Comparison of ENCODE assay signal across 8 cellular contexts in the genomic region with DNA sequence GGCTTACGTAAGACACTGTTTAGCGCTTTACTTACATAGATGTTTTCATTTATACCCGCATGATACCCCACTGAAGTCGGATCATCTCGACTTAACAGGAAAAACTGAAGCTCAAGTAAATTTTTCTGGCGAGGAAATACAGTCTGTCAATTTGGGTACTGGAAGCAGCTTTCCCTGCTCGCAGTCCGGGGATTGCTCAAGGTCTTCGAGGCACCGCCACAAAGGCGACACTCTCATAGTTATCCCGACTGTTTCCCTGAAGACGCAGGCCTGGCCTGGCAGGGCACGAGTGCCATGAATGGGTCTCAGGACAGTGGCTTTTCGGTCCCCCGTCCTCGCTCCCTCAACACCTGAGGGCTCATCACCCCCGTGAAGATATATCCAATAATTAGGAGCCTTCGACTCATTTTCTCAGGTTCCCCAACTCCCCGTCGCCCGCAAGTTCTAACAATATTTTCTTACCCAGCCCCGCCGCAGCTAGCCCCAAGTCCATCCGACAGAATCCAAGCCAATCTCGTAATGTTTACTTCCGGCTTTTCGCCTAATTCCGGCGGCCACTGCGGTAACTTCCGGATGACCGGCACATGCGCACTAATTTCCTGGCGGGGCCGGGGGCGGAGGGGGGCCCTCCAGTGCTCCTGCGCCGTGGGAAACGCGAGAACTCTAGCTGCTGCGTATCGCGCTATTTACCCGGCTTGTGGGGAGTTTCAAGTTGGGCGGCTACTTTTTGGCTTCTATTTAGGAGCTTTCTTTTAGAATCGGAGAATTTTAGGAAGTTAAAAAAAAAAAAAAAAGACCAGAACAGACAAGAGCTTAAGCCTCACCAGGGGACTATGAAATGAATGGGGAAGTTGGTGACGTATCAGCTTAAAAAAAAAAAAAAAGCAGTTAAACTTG. TPM values are rescaled to one million over a fixed set of nuclear protein-coding genes. Genes with fewer than 3 reads are reported as not detected.
DNase-seq lines count a peak whose midpoint lies in the region; ATAC-seq and TF ChIP-seq lines count a peak whose summit lies in the region.

Gene SLU7 (minus strand): TSS at position 521 of the 897 bp plus-strand sequence. CDS start 3,787 bp downstream, outside the sequence.

- H3K4me3 ChIP-seq in CD8-positive, alpha-beta memory T cell (ENCODE audit: low read length): peak within 1 kb of the TSS; percentile 93

- H3K27ac ChIP-seq in CD8-positive, alpha-beta memory T cell (ENCODE audit: low read depth, low read length): peak within 1 kb of the TSS; percentile 91

- H3K4me1 ChIP-seq in CD8-positive, alpha-beta memory T cell (ENCODE audit: insufficient read depth, low read length): peaks cover 42% of the 10 kb centered on the region

- H3K4me1 Mint-ChIP-seq in CD8-positive, alpha-beta memory T cell: peaks cover 73 to 89% (median 89%) of the 10 kb centered on the region in 3 donors
- peaks cover 48 to 78% of the 10 kb centered on the region in 2 donors for H3K4me1 Mint-ChIP-seq in effector memory CD8-positive, alpha-beta T cell (ENCODE audit: low read depth in 2 of 2)
- H3K4me1 Mint-ChIP-seq in memory B cell: peaks cover 42% of the 10 kb centered on the region

- H3K36me3 ChIP-seq in CD8-positive, alpha-beta memory T cell (ENCODE audit: insufficient read depth, low read length): peaks cover 8% of the 10 kb centered on the region

- POLR2A ChIA-PET in CD8-positive, alpha-beta memory T cell (lab: Charles Lee): interaction anchor here (0.6 to 1.7 kb wide), 9 partner anchors 20 to 1210 kb away, joined by 3 to 7 read pairs (median 4); no protein-coding TSS in a partner anchor
- POLR2A ChIA-PET in activated CD8-positive, alpha-beta memory T cell treated with anti-CD3 and anti-CD28 coated beads for 36 hours (lab: Charles Lee): interaction anchor here (0.6 to 2.1 kb wide), 7 partner anchors 18 to 410 kb away, joined by 3 to 11 read pairs (median 7); partner anchors contain the start of gene TTC1

- peak; percentile 88 to 95 (median 90) for DNase-seq in CD8-positive, alpha-beta memory T cell
- DNase-seq in GM20000 (ENCODE audit: low spot score) (peak; percentile 90), HT-29 (ENCODE audit: low spot score) (peak; percentile 93), NOMO-1 (lab: John Stamatoyannopoulos, UW; ENCODE audit: unreplicated experiment in 2 of 2) (peak; percentile 92 to 95), memory B cell (ENCODE audit: low spot score in 2 of 2) (peak; percentile 91 to 95)
- peak; percentile 90 to 93 (median 90) for DNase-seq in effector memory CD8-positive, alpha-beta T cell
- DNase-seq in stimulated activated CD8-positive, alpha-beta memory T cell treated with anti-CD3 and anti-CD28 coated beads, Interleukin-12 subunit alpha, Interleukin-12 subunit beta, amount 100 ng/mL, for 24 hours (ENCODE audit: extremely low read depth): peak; percentile 85

- no peaks in the 10 kb centered on the region for H3K9me3 Mint-ChIP-seq in CD8-positive, alpha-beta memory T cell
- H3K9me3 Mint-ChIP-seq in effector memory CD8-positive, alpha-beta T cell: no peaks in the 10 kb centered on the region
- H3K9me3 Mint-ChIP-seq in memory B cell: no peaks in the 10 kb centered on the region

- CTCF ChIA-PET in CD8-positive, alpha-beta memory T cell (lab: Charles Lee): interaction anchor here (0.6 to 13.2 kb wide), 7 partner anchors 15 to 408 kb away, joined by 3 to 155 read pairs (median 5); partner anchors contain the start of gene FAM200C
- CTCF ChIA-PET in activated CD8-positive, alpha-beta memory T cell treated with anti-CD3 and anti-CD28 coated beads for 36 hours (lab: Charles Lee): interaction anchor here (0.6 to 1.4 kb wide), 4 partner anchors 16 to 20 kb away, joined by 3 to 7 read pairs (median 5); partner anchors contain the start of gene FAM200C

- TF ChIP-seq CTCF in GM20000 (IDR thresholded peaks at IDR 0.05; ENCODE audit: extremely low read depth, missing control alignments): no peak

- H3K27ac Mint-ChIP-seq in CD8-positive, alpha-beta memory T cell: peak within 1 kb of the TSS; percentile 86 to 100 (median 98)
- H3K27ac Mint-ChIP-seq in effector memory CD8-positive, alpha-beta T cell: peak within 1 kb of the TSS; percentile 96 to 99
- H3K27ac Mint-ChIP-seq in memory B cell: peak within 1 kb of the TSS; percentile 99

- peak within 1 kb of the TSS; percentile 94 to 100 (median 98) for H3K4me3 Mint-ChIP-seq in CD8-positive, alpha-beta memory T cell
- peak within 1 kb of the TSS; percentile 93 to 98 for H3K4me3 Mint-ChIP-seq in effector memory CD8-positive, alpha-beta T cell
- H3K4me3 Mint-ChIP-seq in memory B cell: peak within 1 kb of the TSS; percentile 95

- peak; percentile 73 for ATAC-seq in effector memory CD8-positive, alpha-beta T cell (replicated peaks)
- peak; percentile 80 for ATAC-seq in memory B cell (ENCODE audit: low read depth)

- H3K27me3 Mint-ChIP-seq in CD8-positive, alpha-beta memory T cell: peaks cover 0 to 4% of the 10 kb centered on the region in 2 donors
- no peaks in the 10 kb centered on the region for H3K27me3 Mint-ChIP-seq in effector memory CD8-positive, alpha-beta T cell
- H3K27me3 Mint-ChIP-seq in memory B cell: no peaks in the 10 kb centered on the region

- H3K36me3 Mint-ChIP-seq in CD8-positive, alpha-beta memory T cell: peaks cover 0 to 41% (median 2%) of the 10 kb centered on the region in 3 donors
- peaks cover 39% of the 10 kb centered on the region for H3K36me3 Mint-ChIP-seq in effector memory CD8-positive, alpha-beta T cell (ENCODE audit: insufficient read depth)
- peaks cover 14% of the 10 kb centered on the region for H3K36me3 Mint-ChIP-seq in memory B cell

- no peaks in the 10 kb centered on the region for H3K9me3 ChIP-seq in CD8-positive, alpha-beta memory T cell (ENCODE audit: low read length)

- H3K27me3 ChIP-seq in CD8-positive, alpha-beta memory T cell (ENCODE audit: insufficient read depth, low read length, poor library complexity, severe bottlenecking): no peaks in the 10 kb centered on the region

RNA-seq across cellular contexts. Expression of gene SLU7, which starts in this region (rescaled TPM):
- 10 to 100 TPM; 48.3 to 55.7 TPM for total RNA-seq in CD8-positive, alpha-beta memory T cell
- polyA plus RNA-seq in CD8-positive, alpha-beta memory T cell: 94.1 TPM
- total RNA-seq in HT-29 (2014; rRNA removed; shearing (Covaris generic)): 13.2 and 24.6 TPM in 2 replicates
- 10 to 100 TPM; 37.8 to 42.0 TPM for total RNA-seq in activated CD8-positive, alpha-beta memory T cell treated with anti-CD3 and anti-CD28 coated beads for 36 hours

Comparison
In these comparisons a context has a peak if more than half of its experiments do, and no peak if none do; other contexts are left out.
1. Peak in every context shown above with its lines: DNase-seq, ATAC-seq, H3K4me3 ChIP-seq and H3K27ac ChIP-seq.